1 cellular context compared by ENCODE assay signal in genomic region chr10:111087331-111087756, GRCh38.
TF ChIP-seq lines count a peak whose summit lies in the region.

No MANE protein-coding gene starts in this region.

TF ChIP-seq in K562, 482 proteins besides CTCF, POLR2A, EP300 and RAD21 (continues in another document):
- TF ChIP-seq ZBTB40 (IDR thresholded peaks at IDR 0.05) = no peak
- TF ChIP-seq ZBTB40 (CRISPR knock-in tag; IDR thresholded peaks at IDR 0.05) = no peak
- no peak for TF ChIP-seq SREBF2 (CRISPR knock-in tag; IDR thresholded peaks at IDR 0.05)
- TF ChIP-seq HOMEZ (CRISPR knock-in tag; IDR thresholded peaks at IDR 0.05) = no peak
- TF ChIP-seq CREB5 (CRISPR knock-in tag; IDR thresholded peaks at IDR 0.05) = no peak
- no peak for TF ChIP-seq HMGXB4 (CRISPR knock-in tag; IDR thresholded peaks at IDR 0.05)
- TF ChIP-seq ZNF507 (tag; conservative IDR thresholded peaks at IDR 0.05) = no peak
- no peak for TF ChIP-seq MIER1 (IDR thresholded peaks at IDR 0.05; ENCODE audit: low read depth)
- TF ChIP-seq TOE1 (IDR thresholded peaks at IDR 0.05; ENCODE audit: borderline replicate concordance) = no peak
- TF ChIP-seq TOE1 (CRISPR knock-in tag; IDR thresholded peaks at IDR 0.05; ENCODE audit: borderline replicate concordance, low read depth) = no peak
- no peak for TF ChIP-seq BDP1 (IDR thresholded peaks at IDR 0.05; ENCODE audit: insufficient read depth, insufficient read length)
- peak; percentile 52; the same call in 1 of the 2 replicates for TF ChIP-seq SOX6 (IDR thresholded peaks at IDR 0.05)
- TF ChIP-seq KDM2B (CRISPR knock-in tag; IDR thresholded peaks at IDR 0.05) = no peak
- TF ChIP-seq ZNF764 (CRISPR knock-in tag; IDR thresholded peaks at IDR 0.05; ENCODE audit: low read depth) = no peak
- no peak for TF ChIP-seq THRB (CRISPR knock-in tag; conservative IDR thresholded peaks at IDR 0.05)
- TF ChIP-seq SAFB (IDR thresholded peaks at IDR 0.05; ENCODE audit: borderline replicate concordance, low read depth, low read length) = no peak
- peak; percentile 45; the same call in 1 of the 2 replicates for TF ChIP-seq TEAD4 (IDR thresholded peaks at IDR 0.05; ENCODE audit: low read length)
- TF ChIP-seq TEAD4 (CRISPR knock-in tag; IDR thresholded peaks at IDR 0.05; ENCODE audit: borderline replicate concordance) = no peak
- no peak for TF ChIP-seq ZNF655 (CRISPR knock-in tag; IDR thresholded peaks at IDR 0.05)
- peak; percentile 57; the same call in 1 of the 2 replicates for TF ChIP-seq TAL1 (IDR thresholded peaks at IDR 0.05)
- TF ChIP-seq ZNF121 (CRISPR knock-in tag; conservative IDR thresholded peaks at IDR 0.05) = no peak
- TF ChIP-seq ESRRB (CRISPR knock-in tag; IDR thresholded peaks at IDR 0.05; ENCODE audit: borderline replicate concordance) = no peak
- TF ChIP-seq KLF16 (IDR thresholded peaks at IDR 0.05) = no peak
- TF ChIP-seq ZNF444 (CRISPR knock-in tag; IDR thresholded peaks at IDR 0.05) = no peak
- TF ChIP-seq ESRRA (IDR thresholded peaks at IDR 0.05; ENCODE audit: borderline replicate concordance, low read depth) = peak; percentile 18; the same call in 1 of the 2 replicates
- no peak for TF ChIP-seq BRD9 (IDR thresholded peaks at IDR 0.05; ENCODE audit: low read depth, partially characterized antibody)
- no peak for TF ChIP-seq RFX7 (CRISPR knock-in tag; IDR thresholded peaks at IDR 0.05)
- TF ChIP-seq NR4A1 (CRISPR knock-in tag; IDR thresholded peaks at IDR 0.05) = no peak
- no peak for TF ChIP-seq NR4A1 (tag; IDR thresholded peaks at IDR 0.05)
- no peak for TF ChIP-seq CEBPZ (IDR thresholded peaks at IDR 0.05; ENCODE audit: borderline replicate concordance, low read depth, low read length)
- TF ChIP-seq OTX1 (CRISPR knock-in tag; IDR thresholded peaks at IDR 0.05) = no peak
- no peak for TF ChIP-seq IRF2 (CRISPR knock-in tag; IDR thresholded peaks at IDR 0.05)
- no peak for TF ChIP-seq XRCC4 (IDR thresholded peaks at IDR 0.05; ENCODE audit: extremely low read depth, insufficient read depth, insufficient read length)
- 0 out of 2 replicates have a peak, but pooled peaks have one; percentile 35 for TF ChIP-seq SMAD4 (CRISPR knock-in tag; conservative IDR thresholded peaks at IDR 0.05)
- no peak for TF ChIP-seq HES1 (IDR thresholded peaks at IDR 0.05; ENCODE audit: low read depth)
- TF ChIP-seq RBM15 (IDR thresholded peaks at IDR 0.05; ENCODE audit: insufficient read depth, low read length) = no peak
- TF ChIP-seq BHLHE40 (IDR thresholded peaks at IDR 0.05; ENCODE audit: low read length) = peak; percentile 62
- no peak for TF ChIP-seq ZNF124 (CRISPR knock-in tag; IDR thresholded peaks at IDR 0.05)
- no peak for TF ChIP-seq DDX20 (tag; IDR thresholded peaks at IDR 0.05; ENCODE audit: low read depth)
- no peak for TF ChIP-seq ETV5 (CRISPR knock-in tag; IDR thresholded peaks at IDR 0.05; ENCODE audit: low read depth)
- no peak for TF ChIP-seq ZNF512 (tag; IDR thresholded peaks at IDR 0.05)
- TF ChIP-seq EHMT2 (IDR thresholded peaks at IDR 0.05) = no peak
- peak; percentile 49 for TF ChIP-seq ATF7 (IDR thresholded peaks at IDR 0.05)
